8 cellular contexts compared by ENCODE assay signal in the genomic region with DNA sequence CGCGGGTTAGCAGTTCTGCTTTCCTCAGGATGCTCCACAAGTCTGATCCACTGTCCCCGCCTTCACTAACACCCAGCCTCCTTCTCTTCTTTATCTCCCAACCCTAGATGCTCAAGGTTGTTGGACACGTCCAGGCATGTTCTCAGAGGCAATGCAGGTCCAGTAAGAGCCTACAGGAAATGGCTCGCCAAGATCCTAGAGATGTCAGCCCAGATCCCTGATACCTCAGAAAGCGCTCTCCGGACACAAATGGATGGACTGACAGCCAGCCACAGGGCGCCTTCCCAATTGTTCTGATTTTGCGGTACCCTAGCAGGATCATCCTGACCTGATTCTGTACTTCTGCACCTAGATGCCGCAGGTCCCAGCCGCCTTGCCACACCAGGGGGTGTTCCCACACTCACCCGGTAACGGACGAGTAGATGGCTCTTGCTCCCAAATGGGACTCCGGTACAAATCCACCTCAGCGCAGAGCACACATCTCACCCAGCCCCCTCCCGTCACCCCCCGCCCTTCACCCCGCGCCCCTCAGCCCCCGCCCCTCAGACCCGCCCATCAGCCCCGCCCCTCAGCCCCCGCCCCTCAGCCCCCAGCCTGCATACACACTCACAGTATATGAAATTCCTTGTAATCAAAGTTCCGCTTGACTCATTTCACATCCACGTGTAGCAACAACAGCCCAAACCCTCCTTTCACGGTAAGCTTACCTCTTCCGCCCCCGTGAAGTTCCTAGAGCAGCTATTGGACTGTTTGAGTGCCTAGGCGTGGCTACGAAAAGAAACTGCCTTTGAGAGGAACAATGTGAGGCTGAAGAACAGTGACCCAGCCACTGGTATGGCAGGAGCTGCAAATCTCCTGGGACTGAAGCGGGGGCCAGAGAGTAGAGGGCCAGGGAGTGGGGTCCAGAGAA. TPM values are rescaled to one million over a fixed set of nuclear protein-coding genes. Genes with fewer than 3 reads are reported as not detected.
DNase-seq lines count a peak whose midpoint lies in the region; ATAC-seq and TF ChIP-seq lines count a peak whose summit lies in the region.

Gene EDA2R, minus strand, starts transcription at position 488 of the 910 bp plus-strand sequence. CDS start 23,058 bp downstream, outside the sequence.

- TF ChIP-seq CTCF in GM10248 (IDR thresholded peaks at IDR 0.05; ENCODE audit: control extremely low read depth, extremely low read depth, low read depth, missing control alignments): no peak

- H3K4me1 Mint-ChIP-seq in activated naive CD8-positive, alpha-beta T cell (ENCODE audit: low read depth): peaks cover 9% of the 10 kb centered on the region

- H3K27ac Mint-ChIP-seq in activated naive CD8-positive, alpha-beta T cell: no peak within 1 kb of the TSS

- in situ Hi-C loops in KBM-7 (cut with MboI; ENCODE audit: low pct_unique_long_range_greater_than_20kb, low sequenced_read_pairs): no loop called here

- intact Hi-C loops in left ventricle myocardium superior (cut with micrococcal nuclease): no loop called here

- no peaks in the 10 kb centered on the region for H3K36me3 Mint-ChIP-seq in activated naive CD8-positive, alpha-beta T cell

- peaks cover 1% of the 10 kb centered on the region for H3K27me3 Mint-ChIP-seq in activated naive CD8-positive, alpha-beta T cell

- peak within 1 kb of the TSS; percentile 79 for H3K4me3 Mint-ChIP-seq in activated naive CD8-positive, alpha-beta T cell

- POLR2A ChIA-PET in GM10248 (lab: Yijun Ruan, JAX): no interaction called here

- peak; percentile 68 for DNase-seq in GM10248 (ENCODE audit: extremely low spot score)
- peak; percentile 73 for DNase-seq in KBM-7
- DNase-seq in left ventricle myocardium superior: no peak
- DNase-seq in renal cortical epithelial cell (ENCODE audit: low read depth): peak; percentile 81
- no peak for DNase-seq in NCI-H1092 treated with DMSO at 0.1 percent for 48 hours (lab: John Stamatoyannopoulos, UW)
- DNase-seq in NCI-H524 treated with DMSO at 0.1 percent for 48 hours (lab: John Stamatoyannopoulos, UW): no peak

- peak; percentile 77 for ATAC-seq in GM21717 (IDR thresholded peaks at IDR 0.05; ENCODE audit: unreplicated experiment)
- ATAC-seq in left ventricle myocardium superior: peak; percentile 73

- CTCF ChIA-PET in GM10248 (lab: Yijun Ruan, JAX): no interaction called here

- no peaks in the 10 kb centered on the region for H3K9me3 Mint-ChIP-seq in activated naive CD8-positive, alpha-beta T cell (ENCODE audit: low read depth)

RNA-seq across cellular contexts. Expression of gene EDA2R, which starts in this region (rescaled TPM):
- total RNA-seq in left ventricle myocardium superior (1.2 TPM), renal cortical epithelial cell (6.3 and 15.2 TPM in 2 replicates)

Comparison
In these comparisons a context has a peak if more than half of its experiments do, and no peak if none do; other contexts are left out.
1. DNase-seq: peak in GM10248 (single experiment), KBM-7 (single experiment) and renal cortical epithelial cell (single experiment); none in left ventricle myocardium superior (single experiment), NCI-H1092 treated with DMSO at 0.1 percent for 48 hours (single experiment) and NCI-H524 treated with DMSO at 0.1 percent for 48 hours (single experiment).